In genomic region chr2:101286684-101287083, GRCh38 we compare ENCODE assay signal across 20 cellular contexts. TPM values are rescaled to one million over a fixed set of nuclear protein-coding genes. Genes with fewer than 3 reads are reported as not detected.
DNase-seq lines count a peak whose midpoint lies in the region; ATAC-seq and TF ChIP-seq lines count a peak whose summit lies in the region.
"Had no signal": no experiment of that assay in that cellular context is flagged by ENCODE, and none has a peak within 500 bp of the region (broad histone marks: within the 10 kb centered on the region; RNA-seq: fewer than 3 reads in every experiment).

No MANE protein-coding gene starts in this region.

- no peak for ATAC-seq in stimulated activated effector memory CD8-positive, alpha-beta T cell treated with anti-CD3 and anti-CD28 coated beads, Interleukin-12 subunit alpha, Interleukin-12 subunit beta, amount 100 ng/mL, for 72 hours
- no peak for ATAC-seq in HG03025 (IDR thresholded peaks at IDR 0.05; ENCODE audit: low FRiP score, unreplicated experiment)
- ATAC-seq: Right ventricle myocardium inferior had no signal

- peaks cover 22% of the 10 kb centered on the region for H4K20me1 ChIP-seq in PC-9 (ENCODE audit: insufficient read depth)

- no peak overlapping the region for H3K4me2 ChIP-seq in PC-9

- 93% methylated on average over 6 of the region's 6 CpGs for WGBS in liver

- no peaks in the 10 kb centered on the region for H3K9me2 ChIP-seq in PC-9 (ENCODE audit: insufficient read depth)

- 0 out of 2 replicates have a peak overlapping the region, but pooled peaks have one; percentile 5 for H3K27ac ChIP-seq in PC-9
- H3K27ac ChIP-seq in liver (ENCODE audit: low read depth in 1 of 2, low read length in 2 of 2), result peak overlapping the region; percentile 77 to 86
- H3K27ac ChIP-seq: C4-2B, SJSA1 had no signal

- peaks cover 33% of the 10 kb centered on the region for H3K79me2 ChIP-seq in PC-9 (ENCODE audit: low read depth)

- H3K27me3 ChIP-seq in PC-9 (ENCODE audit: insufficient read depth, low read depth), result no peaks in the 10 kb centered on the region
- no peaks in the 10 kb centered on the region for H3K27me3 ChIP-seq in liver (ENCODE audit: control insufficient read depth in 4 of 4, insufficient read depth in 4 of 4, low read length in 3 of 4)
- H3K27me3 ChIP-seq: SJSA1 had no signal

- peak overlapping the region; percentile 19 for H3K27ac Mint-ChIP-seq in activated naive CD4-positive, alpha-beta T cell treated with anti-CD3 and anti-CD28 coated beads, Interleukin-2, amount 10 ng/mL, durations not matched to agents 7 days and 5 days
- peak overlapping the region; percentile 34 for H3K27ac Mint-ChIP-seq in stimulated activated effector memory CD8-positive, alpha-beta T cell treated with anti-CD3 and anti-CD28 coated beads, Interleukin-12 subunit alpha, Interleukin-12 subunit beta, amount 100 ng/mL, for 72 hours

- peaks cover 62% of the 10 kb centered on the region for H3K36me3 Mint-ChIP-seq in activated naive CD4-positive, alpha-beta T cell treated with anti-CD3 and anti-CD28 coated beads, Interleukin-2, amount 10 ng/mL, durations not matched to agents 7 days and 5 days
- peaks cover 100% of the 10 kb centered on the region for H3K36me3 Mint-ChIP-seq in stimulated activated effector memory CD8-positive, alpha-beta T cell treated with anti-CD3 and anti-CD28 coated beads, Interleukin-12 subunit alpha, Interleukin-12 subunit beta, amount 100 ng/mL, for 72 hours

- TF ChIP-seq RAD21 in liver (IDR thresholded peaks at IDR 0.05), result no peak

- H3K9ac ChIP-seq in liver (ENCODE audit: low read depth in 1 of 2, low read length in 2 of 2), result no peak overlapping the region

- H3K27me3 Mint-ChIP-seq in activated naive CD4-positive, alpha-beta T cell treated with anti-CD3 and anti-CD28 coated beads, Interleukin-2, amount 10 ng/mL, durations not matched to agents 7 days and 5 days, result no peaks in the 10 kb centered on the region

- CTCF ChIA-PET in activated naive CD4-positive, alpha-beta T cell treated with anti-CD3 and anti-CD28 coated beads, Interleukin-2, amount 10 ng/mL, durations not matched to agents 7 days and 5 days (lab: Charles Lee), result no interaction called here
- CTCF ChIA-PET in PC-9 (lab: Charles Lee), result no interaction called here

- H3K36me3 ChIP-seq in PC-9 (ENCODE audit: low read depth), result peaks cover 43% of the 10 kb centered on the region
- H3K36me3 ChIP-seq in liver (ENCODE audit: control insufficient read depth in 4 of 4, insufficient read depth in 3 of 4, low read depth in 1 of 4, low read length in 3 of 4), result peaks cover 5 to 36% (median 24%) of the 10 kb centered on the region in 4 donors

- BruUV-seq in PC-9 (replicated peaks; lab: Mats Ljungman, UMichigan), result no TSS peak

- POLR2A ChIA-PET in PC-9 (lab: Charles Lee; ENCODE audit: unreplicated experiment), result no interaction called here

- H2AFZ ChIP-seq in PC-9, result no peak overlapping the region

- H3K4me1 Mint-ChIP-seq in activated naive CD4-positive, alpha-beta T cell treated with anti-CD3 and anti-CD28 coated beads, Interleukin-2, amount 10 ng/mL, durations not matched to agents 7 days and 5 days, result peaks cover 25% of the 10 kb centered on the region
- H3K4me1 Mint-ChIP-seq in stimulated activated effector memory CD8-positive, alpha-beta T cell treated with anti-CD3 and anti-CD28 coated beads, Interleukin-12 subunit alpha, Interleukin-12 subunit beta, amount 100 ng/mL, for 72 hours, result peaks cover 17% of the 10 kb centered on the region

- H3K9me3 ChIP-seq in PC-9 (ENCODE audit: insufficient read depth, low read depth) (no peaks in the 10 kb centered on the region), liver (ENCODE audit: control insufficient read depth in 4 of 4, low read length in 3 of 4) (no peaks in the 10 kb centered on the region)
- H3K9me3 ChIP-seq: SJSA1 had no signal

- H3K4me3 Mint-ChIP-seq in activated naive CD4-positive, alpha-beta T cell treated with anti-CD3 and anti-CD28 coated beads, Interleukin-2, amount 10 ng/mL, durations not matched to agents 7 days and 5 days, result no peak overlapping the region
- H3K4me3 Mint-ChIP-seq in stimulated activated effector memory CD8-positive, alpha-beta T cell treated with anti-CD3 and anti-CD28 coated beads, Interleukin-12 subunit alpha, Interleukin-12 subunit beta, amount 100 ng/mL, for 72 hours, result no peak overlapping the region

- TF ChIP-seq CTCF in PC-9 (conservative IDR thresholded peaks at IDR 0.05) (no peak), liver (IDR thresholded peaks at IDR 0.05; ENCODE audit: low read depth, low read length, missing input control) (no peak)

- peaks cover 27% of the 10 kb centered on the region for H3F3A ChIP-seq in PC-9 (ENCODE audit: insufficient read depth, low read depth)

- H3K4me3 ChIP-seq in PC-9 (no peak overlapping the region), liver (ENCODE audit: low read depth in 1 of 3, low read length in 3 of 3) (no peak overlapping the region)
- H3K4me3 ChIP-seq: SJSA1 had no signal

- H3K9me3 Mint-ChIP-seq in activated naive CD4-positive, alpha-beta T cell treated with anti-CD3 and anti-CD28 coated beads, Interleukin-2, amount 10 ng/mL, durations not matched to agents 7 days and 5 days, result no peaks in the 10 kb centered on the region
- no peaks in the 10 kb centered on the region for H3K9me3 Mint-ChIP-seq in stimulated activated effector memory CD8-positive, alpha-beta T cell treated with anti-CD3 and anti-CD28 coated beads, Interleukin-12 subunit alpha, Interleukin-12 subunit beta, amount 100 ng/mL, for 72 hours

- no peak for DNase-seq in activated naive CD4-positive, alpha-beta T cell treated with anti-CD3 and anti-CD28 coated beads, Interleukin-2, amount 10 ng/mL, durations not matched to agents 7 days and 5 days
- no peak for DNase-seq in activated naive CD4-positive, alpha-beta T cell (lab: John Stamatoyannopoulos, UW)
- DNase-seq in PC-9 (no peak), iPS-NIHi7 (ENCODE audit: extremely low spot score) (no peak)
- no peak for DNase-seq in stimulated activated effector memory CD8-positive, alpha-beta T cell treated with anti-CD3 and anti-CD28 coated beads, Interleukin-12 subunit alpha, Interleukin-12 subunit beta, amount 100 ng/mL, for 72 hours (ENCODE audit: low spot score in 2 of 2)
- DNase-seq: EL, GF-D8, MM.1S, NCI-H1048, NCI-H1417 treated with DMSO at 0.1 percent for 48 hours, NCI-H187 treated with DMSO at 0.1 percent for 48 hours, NCI-H2107, NCI-H446 treated with DMSO at 0.1 percent for 48 hours, NCI-H526 treated with DMSO at 0.1 percent for 48 hours, OCI-M1 had no signal

- no peaks in the 10 kb centered on the region for H3K4me1 ChIP-seq in PC-9 (replicated peaks; ENCODE audit: insufficient read depth)
- peaks cover 3 to 24% (median 9%) of the 10 kb centered on the region in 4 donors for H3K4me1 ChIP-seq in liver (ENCODE audit: control insufficient read depth in 4 of 4, insufficient read depth in 4 of 4, low read length in 3 of 4)
- H3K4me1 ChIP-seq: SJSA1 had no signal

- intact Hi-C loops in PC-9 (cut with micrococcal nuclease; ENCODE audit: unreplicated experiment), result no loop called here

TF ChIP-seq in liver, 16 proteins besides CTCF, POLR2A, EP300 and RAD21:
- TF ChIP-seq EGR1 (IDR thresholded peaks at IDR 0.05; ENCODE audit: low read depth in 2 of 2) (no peak), TAF1 (conservative IDR thresholded peaks at IDR 0.05) (no peak), GABPA (IDR thresholded peaks at IDR 0.05 in 1 of 2, conservative IDR thresholded peaks at IDR 0.05 in 1 of 2) (no peak), YY1 (IDR thresholded peaks at IDR 0.05) (no peak), JUND (IDR thresholded peaks at IDR 0.05) (no peak)
TF ChIP-seq in liver: peak in this region for 0.

RNA-seq across cellular contexts. Expression of gene RNF149, which starts 21.8 kb away (rescaled TPM):
- total RNA-seq in PC-9 (2021), result 58.6 and 71.6 TPM in 2 replicates
- 10 to 100 TPM; 32.4 to 54.7 TPM for total RNA-seq in liver
- polyA plus RNA-seq in liver, result 10 to 100 TPM; 14.1 to 25.8 TPM

RNA-seq across cellular contexts. Expression of gene CNOT11, which starts 34.0 kb away (rescaled TPM):
- total RNA-seq in PC-9 (2021) (39.0 and 60.6 TPM in 2 replicates), liver (10 to 100 TPM; 12.7 to 14.3 TPM)
- polyA plus RNA-seq in liver, result 10 to 100 TPM in 1 of 2 donors, 1 to 10 TPM in 1; 9.8 to 14.3 TPM
